ENCODE assay signal across 23 cellular contexts in the genomic region with DNA sequence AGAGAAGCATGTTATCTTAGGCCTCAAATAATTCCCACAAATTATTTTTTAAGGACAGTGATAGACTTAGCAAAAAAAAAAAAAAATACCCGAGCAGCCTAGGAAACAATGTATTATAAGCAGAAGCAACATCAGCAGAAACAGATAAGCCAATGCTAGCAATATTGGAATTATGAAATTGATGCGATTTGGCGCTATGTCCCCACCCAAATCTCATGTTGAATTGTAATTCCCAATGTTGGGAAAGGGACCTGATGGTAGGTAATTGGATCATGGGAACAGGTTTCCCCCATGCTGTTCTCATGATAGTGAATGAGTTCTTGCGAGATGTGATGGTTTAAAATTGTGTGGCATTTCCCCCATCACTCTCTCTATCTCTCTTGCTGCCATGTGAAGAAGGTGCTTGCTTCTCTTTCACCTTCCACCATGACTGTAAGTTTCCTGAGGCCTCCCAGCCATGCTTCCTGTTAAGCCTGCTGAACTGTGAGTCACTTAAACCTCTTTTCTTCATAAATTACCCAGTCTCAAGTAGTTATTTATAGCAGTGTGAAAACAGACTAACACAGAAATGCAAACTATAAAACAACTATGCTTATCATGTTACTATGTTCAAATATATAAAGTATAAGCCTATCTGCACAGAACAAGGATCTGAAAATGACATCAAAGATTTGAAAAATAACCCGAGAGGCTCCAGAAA.
A peak's percentile ranks its signal among the peaks of the same experiment; 100 is the strongest.
DNase-seq lines count a peak whose midpoint lies in the region; ATAC-seq and FAIRE-seq lines count a peak whose summit lies in the region.
"Had no signal": no experiment of that assay in that cellular context is flagged by ENCODE, and none has a peak within 500 bp of the region (broad histone marks: within the 10 kb centered on the region; RNA-seq: fewer than 3 reads in every experiment).

No MANE protein-coding gene starts in this region.

- H3K9me3 Mint-ChIP-seq in immature natural killer cell = peaks cover 0 to 8% (median 3%) of the 10 kb centered on the region in 6 donors

- H3K36me3 Mint-ChIP-seq in T-helper 17 cell (ENCODE audit: low read depth) = no peaks in the 10 kb centered on the region
- peaks cover 2 to 7% (median 4%) of the 10 kb centered on the region in 3 donors for H3K36me3 Mint-ChIP-seq in immature natural killer cell
- H3K36me3 Mint-ChIP-seq: CD4-positive, CD25-positive, alpha-beta regulatory T cell had no signal

- peak; percentile 21 for DNase-seq in activated CD8-positive, alpha-beta memory T cell treated with anti-CD3 and anti-CD28 coated beads for 24 hours
- no peak for DNase-seq in activated CD8-positive, alpha-beta memory T cell treated with anti-CD3 and anti-CD28 coated beads, Interleukin-2, amount 50 U/mL, for 48 hours
- DNase-seq in GM19239 (ENCODE audit: insufficient read length, low spot score) (no peak), T-helper 17 cell (no peak), immature natural killer cell (no peak), DMS114 treated with DMSO at 0.1 percent for 48 hours (lab: John Stamatoyannopoulos, UW; ENCODE audit: unreplicated experiment) (no peak), occipital lobe (lab: John Stamatoyannopoulos, UW) (no peak)
- no peak for DNase-seq in effector memory CD4-positive, alpha-beta T cell
- DNase-seq: CD4-positive, CD25-positive, alpha-beta regulatory T cell; GOT3; IMR-90; KG1; MG63; NCI-H1105 treated with DMSO at 0.1 percent for 48 hours; NCI-H146; NCI-H2029; NCI-H446; NCI-H526; Peyer's patch; SHP77 treated with DMSO at 0.1 percent for 48 hours had no signal

- no peak overlapping the region for H3K4me3 ChIP-seq in effector memory CD4-positive, alpha-beta T cell (ENCODE audit: insufficient read depth, low read depth, low read length, poor library complexity, severe bottlenecking)
- H3K4me3 ChIP-seq: BLaER1, HAP-1, MG63, Peyer's patch had no signal

- no peak for ATAC-seq in T-helper 17 cell

- no peaks in the 10 kb centered on the region for H3K27me3 ChIP-seq in effector memory CD4-positive, alpha-beta T cell (replicated peaks; ENCODE audit: control insufficient read depth, insufficient read depth, low read length, poor library complexity, severe bottlenecking)
- H3K27me3 ChIP-seq: BLaER1, MG63, Peyer's patch had no signal

- H3K9me3 ChIP-seq in T-helper 17 cell (ENCODE audit: control insufficient read depth, low read length, poor library complexity, severe bottlenecking) = no peaks in the 10 kb centered on the region
- H3K9me3 ChIP-seq in effector memory CD4-positive, alpha-beta T cell (ENCODE audit: control insufficient read depth, low read length) = no peaks in the 10 kb centered on the region
- H3K9me3 ChIP-seq: HAP-1, MG63, Peyer's patch had no signal

- no peak overlapping the region for H3K27ac ChIP-seq in effector memory CD4-positive, alpha-beta T cell (ENCODE audit: insufficient read depth, low read length, poor library complexity, severe bottlenecking)
- H3K27ac ChIP-seq: BLaER1, Peyer's patch had no signal

- H3K27me3 Mint-ChIP-seq in T-helper 17 cell (no peaks in the 10 kb centered on the region), immature natural killer cell (ENCODE audit: low read depth in 3 of 3) (no peaks in the 10 kb centered on the region)
- H3K27me3 Mint-ChIP-seq: CD4-positive, CD25-positive, alpha-beta regulatory T cell had no signal

- H3K4me1 ChIP-seq in effector memory CD4-positive, alpha-beta T cell (ENCODE audit: control insufficient read depth, insufficient read depth, low read length, poor library complexity, severe bottlenecking) = no peaks in the 10 kb centered on the region
- H3K4me1 ChIP-seq: BLaER1, HAP-1, Peyer's patch had no signal

- H3K4me1 Mint-ChIP-seq in T-helper 17 cell = peaks cover 19% of the 10 kb centered on the region
- peaks cover 32 to 43% of the 10 kb centered on the region in 2 donors for H3K4me1 Mint-ChIP-seq in immature natural killer cell

- FAIRE-seq in GM19239 (lab: Jason Lieb, UNC) = peak; percentile 87
- FAIRE-seq: A204.1 had no signal

- H3K4me3 Mint-ChIP-seq in T-helper 17 cell = no peak overlapping the region
- peak overlapping the region in 1 of 5 donors; percentile 15 for H3K4me3 Mint-ChIP-seq in immature natural killer cell
- H3K4me3 Mint-ChIP-seq: CD4-positive, CD25-positive, alpha-beta regulatory T cell had no signal

- H3K27ac Mint-ChIP-seq in T-helper 17 cell (peak overlapping the region; percentile 54), immature natural killer cell (peak overlapping the region in 4 of 6 donors; percentile 31 to 68 (median 42))

- no peaks in the 10 kb centered on the region for H3K36me3 ChIP-seq in effector memory CD4-positive, alpha-beta T cell (ENCODE audit: control insufficient read depth, insufficient read depth, low read length)
- H3K36me3 ChIP-seq: BLaER1, HAP-1, MG63, Peyer's patch had no signal
